In genomic region chr9:135438581-135439232, GRCh38 we compare ENCODE assay signal across 8 cellular contexts. TPM values are rescaled to one million over a fixed set of nuclear protein-coding genes. Genes with fewer than 3 reads are reported as not detected.
A peak's percentile ranks its signal among the peaks of the same experiment; 100 is the strongest.
DNase-seq lines count a peak whose midpoint lies in the region; ATAC-seq and TF ChIP-seq lines count a peak whose summit lies in the region.
"Not testable (repeated sequence)": the region's sequence is repeated elsewhere in the genome, so short reads cannot be mapped to it uniquely, and the experiment has no call there.

No MANE protein-coding gene starts in this region.

- ATAC-seq in body of pancreas; lung (ENCODE audit: insufficient read depth, low FRiP score): not testable (repeated sequence)

- H3K4me3 ChIP-seq in body of pancreas, lung, stomach: not testable (repeated sequence)

- not testable (repeated sequence) for TF ChIP-seq CTCF in body of pancreas (IDR thresholded peaks at IDR 0.05); lung (IDR thresholded peaks at IDR 0.05; ENCODE audit: control extremely low read depth, extremely low read depth); stomach (IDR thresholded peaks at IDR 0.05)

- WGBS in body of pancreas, 2 donors: 22% methylated on average over 12 to 14 of the region's 14 CpGs
- 57 to 70% methylated on average over 14 of the region's 14 CpGs for WGBS in lung, 2 donors
- 31 to 73% (median 32%) methylated on average over 11 to 14 of the region's 14 CpGs for WGBS in stomach, 5 donors

- not testable (repeated sequence) for TF ChIP-seq POLR2A in body of pancreas (IDR thresholded peaks at IDR 0.05); stomach (IDR thresholded peaks at IDR 0.05)

- H3K4me3 Mint-ChIP-seq in T-helper 2 cell treated with Interferon-gamma antibody and Interleukin-4, amounts not matched to agents 5 μg/mL and 100 μg/mL, for 36 hours: not testable (repeated sequence)

- H3K36me3 Mint-ChIP-seq in T-helper 2 cell treated with Interferon-gamma antibody and Interleukin-4, amounts not matched to agents 5 μg/mL and 100 μg/mL, for 36 hours (ENCODE audit: low read depth): not testable (repeated sequence)

- H3K36me3 ChIP-seq in body of pancreas (replicated peaks in 1 of 2; ENCODE audit: insufficient read depth in 1 of 2, low read depth in 2 of 2); lung (ENCODE audit: control insufficient read depth in 2 of 2, insufficient read depth in 2 of 2, low read length in 2 of 2); stomach: not testable (repeated sequence)

- H3K27ac ChIP-seq in body of pancreas; lung (ENCODE audit: low read depth in 1 of 2, low read length in 1 of 2); stomach: not testable (repeated sequence)

- H3K27me3 ChIP-seq in body of pancreas; lung (ENCODE audit: control insufficient read depth, insufficient read depth): not testable (repeated sequence)
- H3K27me3 ChIP-seq in stomach: peaks cover 0 to 23% (median 0%) of the 10 kb centered on the region in 3 donors

- not testable (repeated sequence) for TF ChIP-seq EP300 in stomach (IDR thresholded peaks at IDR 0.05)

- not testable (repeated sequence) for H3K4me1 Mint-ChIP-seq in T-helper 2 cell treated with Interferon-gamma antibody and Interleukin-4, amounts not matched to agents 5 μg/mL and 100 μg/mL, for 36 hours (ENCODE audit: low read depth)

- DNase-seq in ELR (ENCODE audit: low read depth) (peak; percentile 12), KBM-7 (peak; percentile 14), body of pancreas (peak; percentile 75 to 88 (median 80)), lung (ENCODE audit: low spot score) (peak; percentile 64), stomach (peak; percentile 80)
- DNase-seq in T-helper 2 cell treated with Interferon-gamma antibody and Interleukin-4, amounts not matched to agents 5 μg/mL and 100 μg/mL, for 36 hours (ENCODE audit: low spot score): peak; percentile 45
- DNase-seq in activated CD8-positive, alpha-beta memory T cell treated with anti-CD3 and anti-CD28 coated beads, Interleukin-2, amount 50 U/mL, for 24 hours (ENCODE audit: extremely low read depth): peak; percentile 13
- peak; percentile 4 for DNase-seq in stimulated activated CD4-positive, alpha-beta T cell treated with anti-CD3 and anti-CD28 coated beads, Interleukin-2, amount 100 ng/mL, for 4 hours (ENCODE audit: low read depth)

- not testable (repeated sequence) for H3K9me3 ChIP-seq in body of pancreas; lung (ENCODE audit: control insufficient read depth in 2 of 2, insufficient read depth in 1 of 2, low read length in 1 of 2)
- H3K9me3 ChIP-seq in stomach: peaks cover 0 to 13% (median 10%) of the 10 kb centered on the region in 4 donors

- intact Hi-C loops in body of pancreas (cut with DNase I); stomach (cut with DNase I; ENCODE audit: low total_unique reads): not testable (repeated sequence)

- H3K9me3 Mint-ChIP-seq in T-helper 2 cell treated with Interferon-gamma antibody and Interleukin-4, amounts not matched to agents 5 μg/mL and 100 μg/mL, for 36 hours: not testable (repeated sequence)

- not testable (repeated sequence) for H3K27me3 Mint-ChIP-seq in T-helper 2 cell treated with Interferon-gamma antibody and Interleukin-4, amounts not matched to agents 5 μg/mL and 100 μg/mL, for 36 hours (ENCODE audit: low read depth)

- H3K4me1 ChIP-seq in body of pancreas (peaks cover 22% of the 10 kb centered on the region), stomach (peaks cover 16 to 30% (median 22%) of the 10 kb centered on the region in 4 donors)
- H3K4me1 ChIP-seq in lung (ENCODE audit: control insufficient read depth in 2 of 2, insufficient read depth in 2 of 2, low read length in 2 of 2): not testable (repeated sequence)

- not testable (repeated sequence) for H3K27ac Mint-ChIP-seq in T-helper 2 cell treated with Interferon-gamma antibody and Interleukin-4, amounts not matched to agents 5 μg/mL and 100 μg/mL, for 36 hours

- in situ Hi-C loops in KBM-7 (cut with MboI; ENCODE audit: low pct_unique_long_range_greater_than_20kb, low sequenced_read_pairs): not testable (repeated sequence)

RNA-seq across cellular contexts. Expression of gene PPP1R26, which starts 40.9 kb away (rescaled TPM):
- total RNA-seq in body of pancreas: 10 to 100 TPM; 17.8 to 17.9 TPM
- 10 to 100 TPM; 22.9 to 29.6 TPM for total RNA-seq in lung
- polyA plus RNA-seq in lung: 10 to 100 TPM in 1 of 2 donors, 1 to 10 TPM in 1; 9.3 to 13.6 TPM
- total RNA-seq in stomach: 10 to 100 TPM; 11.6 to 22.8 (median 15.4) TPM
- 1 to 10 TPM; 5.3 to 7.4 (median 6.8) TPM for polyA plus RNA-seq in stomach

Comparison
In these comparisons a context has a peak if more than half of its experiments do, and no peak if none do; other contexts are left out.
1. DNase-seq: peak in every context shown above with its lines; median percentile 80 in stomach; 80 in body of pancreas; 64 in lung; 45 in T-helper 2 cell treated with Interferon-gamma antibody and Interleukin-4, amounts not matched to agents 5 μg/mL and 100 μg/mL, for 36 hours; 14 in KBM-7; 13 in activated CD8-positive, alpha-beta memory T cell treated with anti-CD3 and anti-CD28 coated beads, Interleukin-2, amount 50 U/mL, for 24 hours; 12 in ELR; 4 in stimulated activated CD4-positive, alpha-beta T cell treated with anti-CD3 and anti-CD28 coated beads, Interleukin-2, amount 100 ng/mL, for 4 hours.